Comparison of ENCODE assay signal across 15 cellular contexts in the genomic region with DNA sequence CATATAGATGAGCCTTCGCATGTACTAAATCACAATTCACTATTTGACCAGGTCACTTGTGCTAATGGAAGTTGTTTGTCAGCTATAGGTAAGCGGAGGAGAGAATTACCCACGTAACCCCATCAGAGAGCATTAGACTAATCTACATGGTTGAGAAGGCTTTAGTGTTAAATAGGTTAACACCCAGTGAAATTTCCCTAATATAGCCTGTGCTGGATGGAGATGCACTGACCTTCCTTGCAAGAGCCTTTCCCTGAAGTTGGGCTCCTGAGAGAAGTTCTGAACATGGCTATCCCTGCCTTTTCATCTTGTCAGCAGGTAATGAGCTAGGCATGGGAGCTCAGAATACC.
A peak's percentile ranks its signal among the peaks of the same experiment; 100 is the strongest.
DNase-seq lines count a peak whose midpoint lies in the region; ATAC-seq and TF ChIP-seq lines count a peak whose summit lies in the region.
"Had no signal": no experiment of that assay in that cellular context is flagged by ENCODE, and none has a peak within 500 bp of the region (broad histone marks: within the 10 kb centered on the region; RNA-seq: fewer than 3 reads in every experiment).

No MANE protein-coding gene starts in this region.

- H3K4me2 ChIP-seq in BLaER1, result peak overlapping the region; percentile 47; the same call in 1 of the 2 replicates

- H3K36me3 ChIP-seq in BLaER1 (no peaks in the 10 kb centered on the region), Panc1 (ENCODE audit: control insufficient read depth, insufficient read depth, low read length) (no peaks in the 10 kb centered on the region), lower lobe of right lung (no peaks in the 10 kb centered on the region)
- H3K36me3 ChIP-seq in CD8-positive, alpha-beta memory T cell (ENCODE audit: insufficient read depth, low read length), result no peaks in the 10 kb centered on the region

- H3K4me1 Mint-ChIP-seq in CD8-positive, alpha-beta memory T cell, result peaks cover 21 to 27% (median 27%) of the 10 kb centered on the region in 3 donors

- H3K27ac ChIP-seq in BLaER1, result no peak overlapping the region
- H3K27ac ChIP-seq in CD8-positive, alpha-beta memory T cell (ENCODE audit: low read depth, low read length), result no peak overlapping the region
- no peak overlapping the region for H3K27ac ChIP-seq in Panc1 (ENCODE audit: low read length)
- H3K27ac ChIP-seq in lower lobe of right lung, result no peak overlapping the region
- H3K27ac ChIP-seq: GM23248, testis had no signal

- H3K9me3 Mint-ChIP-seq in CD8-positive, alpha-beta memory T cell, result no peaks in the 10 kb centered on the region
- H3K9me3 Mint-ChIP-seq: activated T-cell treated with anti-CD3 and anti-CD28 coated beads, Interleukin-2, amount 50 U/mL, for 4 hours; T-helper 2 cell treated with Interferon-gamma antibody and Interleukin-4, amounts not matched to agents 5 μg/mL and 100 μg/mL, for 36 hours had no signal

- H4K20me1 ChIP-seq in BLaER1, result no peaks in the 10 kb centered on the region

- TF ChIP-seq CTCF in Panc1 (IDR thresholded peaks at IDR 0.05), result peak; percentile 59
- no peak for TF ChIP-seq CTCF in lower lobe of right lung (IDR thresholded peaks at IDR 0.05)

- H3K27me3 ChIP-seq in BLaER1 (no peaks in the 10 kb centered on the region), Panc1 (ENCODE audit: control insufficient read depth, insufficient read depth, low read length) (no peaks in the 10 kb centered on the region; the same call in none of the 2 replicates), lower lobe of right lung (ENCODE audit: low read depth) (no peaks in the 10 kb centered on the region)
- no peaks in the 10 kb centered on the region for H3K27me3 ChIP-seq in CD8-positive, alpha-beta memory T cell (ENCODE audit: insufficient read depth, low read length, poor library complexity, severe bottlenecking)
- H3K27me3 ChIP-seq: testis had no signal

- intact Hi-C loops in Panc1 (cut with micrococcal nuclease; ENCODE audit: unreplicated experiment), result loop anchor here (5.0 to 10.0 kb wide), 2 partner anchors 73 to 240 kb away; no protein-coding TSS in a partner anchor
- intact Hi-C loops in lower lobe of right lung (cut with DNase I), result loop anchor here (10.0 kb wide), 1 partner anchor 240 kb away; no protein-coding TSS in a partner anchor

- H3K4me3 ChIP-seq in BLaER1 (no peak overlapping the region), Panc1 (ENCODE audit: low read depth in 2 of 2, low read length in 2 of 2) (no peak overlapping the region), lower lobe of right lung (no peak overlapping the region)
- H3K4me3 ChIP-seq in CD8-positive, alpha-beta memory T cell (ENCODE audit: low read length), result no peak overlapping the region
- H3K4me3 ChIP-seq: testis had no signal

- H3K9me3 ChIP-seq in BLaER1 (no peaks in the 10 kb centered on the region), Panc1 (ENCODE audit: control insufficient read depth, insufficient read depth, low read depth, low read length) (no peaks in the 10 kb centered on the region), lower lobe of right lung (no peaks in the 10 kb centered on the region)
- no peaks in the 10 kb centered on the region for H3K9me3 ChIP-seq in CD8-positive, alpha-beta memory T cell (ENCODE audit: low read length)
- H3K9me3 ChIP-seq: testis had no signal

- H3K9ac ChIP-seq in BLaER1, result no peak overlapping the region

- peak overlapping the region in 5 of 8 donors; percentile 7 to 79 (median 67) for H3K27ac Mint-ChIP-seq in CD8-positive, alpha-beta memory T cell
- H3K27ac Mint-ChIP-seq: nephron had no signal

- in situ Hi-C loops in Panc1 (cut with HindIII; ENCODE audit: low pct_unique_long_range_greater_than_20kb, low sequenced_read_pairs), result no loop called here

- H3K27me3 Mint-ChIP-seq in CD8-positive, alpha-beta memory T cell, result no peaks in the 10 kb centered on the region

- CTCF ChIA-PET in CD8-positive, alpha-beta memory T cell (lab: Charles Lee), result interaction anchor here (0.7 to 3.9 kb wide), 25 partner anchors 9 to 430 kb away, joined by 3 to 24 read pairs (median 5); partner anchors contain the start of gene TNFAIP3
- CTCF ChIA-PET in Panc1 (lab: Charles Lee), result interaction anchor here (0.9 kb wide), 1 partner anchor 242 kb away, joined by 3 read pairs; no protein-coding TSS in a partner anchor

- no TSS peak for BruUV-seq in Panc1 (replicated peaks; lab: Mats Ljungman, UMichigan)

- DNase-seq in CD8-positive, alpha-beta memory T cell, result no peak
- no peak for DNase-seq in Panc1 (ENCODE audit: low read depth, low spot score)
- no peak for DNase-seq in lower lobe of right lung
- no peak for DNase-seq in stimulated activated naive CD4-positive, alpha-beta T cell treated with Interleukin-2 at 50 U/mL for 16 hours (lab: John Stamatoyannopoulos, UW)
- DNase-seq: activated T-cell treated with anti-CD3 and anti-CD28 coated beads, Interleukin-2, amount 50 U/mL, for 4 hours; C1 segment of cervical spinal cord; NCI-H2107; stimulated activated CD4-positive, alpha-beta T cell treated with anti-CD3 and anti-CD28 coated beads, Interleukin-1b, Interleukin-23, amount 100 ng/mL, for 48 hours; testis had no signal

- ATAC-seq in Panc1, result peak; percentile 40; the same call in 1 of the 2 replicates
- peak; percentile 7 for ATAC-seq in lower lobe of right lung
- no peak for ATAC-seq in HG03460 (IDR thresholded peaks at IDR 0.05; ENCODE audit: unreplicated experiment)
- no peak for ATAC-seq in GM18907 (IDR thresholded peaks at IDR 0.05; ENCODE audit: unreplicated experiment)

- peaks cover 31% of the 10 kb centered on the region for H3K4me1 ChIP-seq in BLaER1
- H3K4me1 ChIP-seq in CD8-positive, alpha-beta memory T cell (ENCODE audit: insufficient read depth, low read length), result peaks cover 10% of the 10 kb centered on the region
- no peaks in the 10 kb centered on the region for H3K4me1 ChIP-seq in Panc1 (ENCODE audit: control insufficient read depth, insufficient read depth, low read length)
- peaks cover 4% of the 10 kb centered on the region for H3K4me1 ChIP-seq in lower lobe of right lung
- H3K4me1 ChIP-seq: testis had no signal

- POLR2A ChIA-PET in CD8-positive, alpha-beta memory T cell (lab: Charles Lee), result no interaction called here
- POLR2A ChIA-PET in Panc1 (lab: Charles Lee), result no interaction called here

- H3K36me3 Mint-ChIP-seq in CD8-positive, alpha-beta memory T cell, result no peaks in the 10 kb centered on the region

- no peak overlapping the region for H3K4me3 Mint-ChIP-seq in CD8-positive, alpha-beta memory T cell
- H3K4me3 Mint-ChIP-seq: nephron; T-helper 2 cell treated with Interferon-gamma antibody and Interleukin-4, amounts not matched to agents 5 μg/mL and 100 μg/mL, for 36 hours had no signal

Comparison
In these comparisons a context has a peak if more than half of its experiments do, and no peak if none do; other contexts are left out.
1. ATAC-seq: peak in Panc1 (single experiment) and lower lobe of right lung (2 of 2); none in HG03460 (single experiment) and GM18907 (single experiment).